1 cellular context compared by ENCODE assay signal in the genomic region with DNA sequence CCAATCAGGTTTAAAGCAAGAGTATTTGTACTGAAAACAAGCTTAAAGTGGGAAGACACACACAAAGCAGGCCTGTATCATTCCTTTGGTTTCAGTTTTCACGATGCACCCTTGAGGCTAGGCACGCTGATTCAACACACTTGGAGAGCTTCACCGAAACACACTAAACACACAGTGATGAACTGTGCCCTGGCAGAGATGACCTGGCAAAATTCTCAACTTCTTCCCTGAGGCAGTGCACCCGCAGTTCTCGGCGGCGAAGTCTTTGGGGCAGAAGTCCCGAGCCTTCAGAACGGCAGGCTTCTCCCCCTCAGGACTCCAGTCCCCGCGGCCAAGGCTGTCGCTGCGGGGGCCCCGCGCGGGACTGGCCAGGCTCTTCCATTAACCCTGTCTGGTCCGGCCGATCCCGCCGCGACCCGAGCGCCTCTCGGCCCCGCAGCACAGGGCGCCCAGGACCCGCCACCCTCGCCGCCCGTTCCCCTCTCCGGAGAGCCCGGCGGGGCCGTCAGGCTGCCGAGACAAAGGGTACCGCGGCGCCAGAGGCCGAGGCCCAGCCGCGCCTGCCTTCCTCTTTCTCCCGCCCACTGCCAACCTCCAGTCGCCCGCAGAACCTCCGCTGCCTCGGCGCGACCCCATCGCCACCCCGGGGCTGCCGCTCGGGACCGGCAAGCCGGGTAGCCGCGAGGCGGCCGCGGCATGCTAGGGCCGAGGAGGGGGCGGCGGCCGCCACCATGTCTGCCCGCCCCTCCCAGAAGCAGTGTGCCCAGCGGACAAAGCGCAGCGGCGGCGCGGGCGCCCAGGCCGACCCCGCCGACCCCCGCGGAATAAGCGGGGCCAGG.
TF ChIP-seq lines count a peak whose summit lies in the region.

No MANE protein-coding gene starts in this region.

TF ChIP-seq in HepG2, 621 proteins besides CTCF, POLR2A, EP300 and RAD21 (continued from another document and continues in another):
- TF ChIP-seq NR2F1 (CRISPR knock-in tag; IDR thresholded peaks at IDR 0.05) (peak in 1 of 2 experiments; percentile 24; a peak in 2 of 4 replicates), NPAS2 (CRISPR knock-in tag; IDR thresholded peaks at IDR 0.05; ENCODE audit: borderline replicate concordance) (no peak), SIX1 (CRISPR knock-in tag; IDR thresholded peaks at IDR 0.05; ENCODE audit: borderline replicate concordance) (peak; percentile 84), SNAPC5 (CRISPR knock-in tag; IDR thresholded peaks at IDR 0.05; ENCODE audit: borderline replicate concordance) (no peak), HMG20B (CRISPR knock-in tag; conservative IDR thresholded peaks at IDR 0.05) (peak; percentile 33; the same call in 1 of the 2 replicates), EED (CRISPR knock-in tag; IDR thresholded peaks at IDR 0.05) (no peak), SETDB1 (CRISPR knock-in tag; IDR thresholded peaks at IDR 0.05; ENCODE audit: borderline replicate concordance) (no peak), ZNF780A (CRISPR knock-in tag; IDR thresholded peaks at IDR 0.05) (0 out of 2 replicates have a peak, but pooled peaks have one; percentile 67), MXI1 (IDR thresholded peaks at IDR 0.05; ENCODE audit: borderline replicate concordance, low read depth, low read length) (no peak), ZFP36L2 (CRISPR knock-in tag; IDR thresholded peaks at IDR 0.05) (peak; percentile 62; the same call in 1 of the 2 replicates), E2F1 (CRISPR knock-in tag; IDR thresholded peaks at IDR 0.05) (no peak; the same call in 1 of the 2 replicates), SMC3 (IDR thresholded peaks at IDR 0.05; ENCODE audit: low read length) (no peak), ZNF776 (CRISPR knock-in tag; IDR thresholded peaks at IDR 0.05) (peak; percentile 16; the same call in 1 of the 2 replicates), NFE2L2 (IDR thresholded peaks at IDR 0.05; ENCODE audit: low read length) (peak; percentile 48; the same call in 1 of the 2 replicates), ZSCAN5A (CRISPR knock-in tag; IDR thresholded peaks at IDR 0.05; ENCODE audit: borderline replicate concordance) (no peak), CREM (IDR thresholded peaks at IDR 0.05) (0 out of 2 replicates have a peak, but pooled peaks have one; percentile 22), CREM (CRISPR knock-in tag; IDR thresholded peaks at IDR 0.05) (no peak), ZNF761 (CRISPR knock-in tag; conservative IDR thresholded peaks at IDR 0.05) (no peak; the same call in 1 of the 2 replicates), JDP2 (CRISPR knock-in tag; IDR thresholded peaks at IDR 0.05; ENCODE audit: borderline replicate concordance) (no peak), MTF1 (CRISPR knock-in tag; IDR thresholded peaks at IDR 0.05) (0 out of 2 replicates have a peak, but pooled peaks have one; percentile 25), ZNF530 (CRISPR knock-in tag; IDR thresholded peaks at IDR 0.05; ENCODE audit: low read depth) (no peak), ZBTB1 (CRISPR knock-in tag; IDR thresholded peaks at IDR 0.05; ENCODE audit: borderline replicate concordance) (no peak), ZNF383 (CRISPR knock-in tag; IDR thresholded peaks at IDR 0.05; ENCODE audit: borderline replicate concordance) (no peak), GATAD2A (CRISPR knock-in tag; IDR thresholded peaks at IDR 0.05) (peak; percentile 41; the same call in 1 of the 2 replicates)
- TF ChIP-seq, protein P1, sequence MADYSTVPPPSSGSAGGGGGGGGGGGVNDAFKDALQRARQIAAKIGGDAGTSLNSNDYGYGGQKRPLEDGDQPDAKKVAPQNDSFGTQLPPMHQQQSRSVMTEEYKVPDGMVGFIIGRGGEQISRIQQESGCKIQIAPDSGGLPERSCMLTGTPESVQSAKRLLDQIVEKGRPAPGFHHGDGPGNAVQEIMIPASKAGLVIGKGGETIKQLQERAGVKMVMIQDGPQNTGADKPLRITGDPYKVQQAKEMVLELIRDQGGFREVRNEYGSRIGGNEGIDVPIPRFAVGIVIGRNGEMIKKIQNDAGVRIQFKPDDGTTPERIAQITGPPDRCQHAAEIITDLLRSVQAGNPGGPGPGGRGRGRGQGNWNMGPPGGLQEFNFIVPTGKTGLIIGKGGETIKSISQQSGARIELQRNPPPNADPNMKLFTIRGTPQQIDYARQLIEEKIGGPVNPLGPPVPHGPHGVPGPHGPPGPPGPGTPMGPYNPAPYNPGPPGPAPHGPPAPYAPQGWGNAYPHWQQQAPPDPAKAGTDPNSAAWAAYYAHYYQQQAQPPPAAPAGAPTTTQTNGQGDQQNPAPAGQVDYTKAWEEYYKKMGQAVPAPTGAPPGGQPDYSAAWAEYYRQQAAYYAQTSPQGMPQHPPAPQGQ (CRISPR knock-in tag; IDR thresholded peaks at IDR 0.05; ENCODE audit: borderline replicate concordance), result no peak
- TF ChIP-seq, protein P2, sequence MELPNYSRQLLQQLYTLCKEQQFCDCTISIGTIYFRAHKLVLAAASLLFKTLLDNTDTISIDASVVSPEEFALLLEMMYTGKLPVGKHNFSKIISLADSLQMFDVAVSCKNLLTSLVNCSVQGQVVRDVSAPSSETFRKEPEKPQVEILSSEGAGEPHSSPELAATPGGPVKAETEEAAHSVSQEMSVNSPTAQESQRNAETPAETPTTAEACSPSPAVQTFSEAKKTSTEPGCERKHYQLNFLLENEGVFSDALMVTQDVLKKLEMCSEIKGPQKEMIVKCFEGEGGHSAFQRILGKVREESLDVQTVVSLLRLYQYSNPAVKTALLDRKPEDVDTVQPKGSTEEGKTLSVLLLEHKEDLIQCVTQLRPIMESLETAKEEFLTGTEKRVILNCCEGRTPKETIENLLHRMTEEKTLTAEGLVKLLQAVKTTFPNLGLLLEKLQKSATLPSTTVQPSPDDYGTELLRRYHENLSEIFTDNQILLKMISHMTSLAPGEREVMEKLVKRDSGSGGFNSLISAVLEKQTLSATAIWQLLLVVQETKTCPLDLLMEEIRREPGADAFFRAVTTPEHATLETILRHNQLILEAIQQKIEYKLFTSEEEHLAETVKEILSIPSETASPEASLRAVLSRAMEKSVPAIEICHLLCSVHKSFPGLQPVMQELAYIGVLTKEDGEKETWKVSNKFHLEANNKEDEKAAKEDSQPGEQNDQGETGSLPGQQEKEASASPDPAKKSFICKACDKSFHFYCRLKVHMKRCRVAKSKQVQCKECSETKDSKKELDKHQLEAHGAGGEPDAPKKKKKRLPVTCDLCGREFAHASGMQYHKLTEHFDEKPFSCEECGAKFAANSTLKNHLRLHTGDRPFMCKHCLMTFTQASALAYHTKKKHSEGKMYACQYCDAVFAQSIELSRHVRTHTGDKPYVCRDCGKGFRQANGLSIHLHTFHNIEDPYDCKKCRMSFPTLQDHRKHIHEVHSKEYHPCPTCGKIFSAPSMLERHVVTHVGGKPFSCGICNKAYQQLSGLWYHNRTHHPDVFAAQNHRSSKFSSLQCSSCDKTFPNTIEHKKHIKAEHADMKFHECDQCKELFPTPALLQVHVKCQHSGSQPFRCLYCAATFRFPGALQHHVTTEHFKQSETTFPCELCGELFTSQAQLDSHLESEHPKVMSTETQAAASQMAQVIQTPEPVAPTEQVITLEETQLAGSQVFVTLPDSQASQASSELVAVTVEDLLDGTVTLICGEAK (IDR thresholded peaks at IDR 0.05), result no peak
- TF ChIP-seq, protein P2 (CRISPR knock-in tag; IDR thresholded peaks at IDR 0.05), result 0 out of 2 replicates have a peak, but pooled peaks have one; percentile 3
- TF ChIP-seq, protein P3, sequence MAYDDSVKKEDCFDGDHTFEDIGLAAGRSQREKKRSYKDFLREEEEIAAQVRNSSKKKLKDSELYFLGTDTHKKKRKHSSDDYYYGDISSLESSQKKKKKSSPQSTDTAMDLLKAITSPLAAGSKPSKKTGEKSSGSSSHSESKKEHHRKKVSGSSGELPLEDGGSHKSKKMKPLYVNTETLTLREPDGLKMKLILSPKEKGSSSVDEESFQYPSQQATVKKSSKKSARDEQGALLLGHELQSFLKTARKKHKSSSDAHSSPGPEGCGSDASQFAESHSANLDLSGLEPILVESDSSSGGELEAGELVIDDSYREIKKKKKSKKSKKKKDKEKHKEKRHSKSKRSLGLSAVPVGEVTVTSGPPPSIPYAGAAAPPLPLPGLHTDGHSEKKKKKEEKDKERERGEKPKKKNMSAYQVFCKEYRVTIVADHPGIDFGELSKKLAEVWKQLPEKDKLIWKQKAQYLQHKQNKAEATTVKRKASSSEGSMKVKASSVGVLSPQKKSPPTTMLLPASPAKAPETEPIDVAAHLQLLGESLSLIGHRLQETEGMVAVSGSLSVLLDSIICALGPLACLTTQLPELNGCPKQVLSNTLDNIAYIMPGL (CRISPR knock-in tag; IDR thresholded peaks at IDR 0.05; ENCODE audit: borderline replicate concordance in 1 of 2, low read depth in 1 of 2), result peak; percentile 3 to 66; a peak in 2 of 4 replicates
- TF ChIP-seq, protein P4, sequence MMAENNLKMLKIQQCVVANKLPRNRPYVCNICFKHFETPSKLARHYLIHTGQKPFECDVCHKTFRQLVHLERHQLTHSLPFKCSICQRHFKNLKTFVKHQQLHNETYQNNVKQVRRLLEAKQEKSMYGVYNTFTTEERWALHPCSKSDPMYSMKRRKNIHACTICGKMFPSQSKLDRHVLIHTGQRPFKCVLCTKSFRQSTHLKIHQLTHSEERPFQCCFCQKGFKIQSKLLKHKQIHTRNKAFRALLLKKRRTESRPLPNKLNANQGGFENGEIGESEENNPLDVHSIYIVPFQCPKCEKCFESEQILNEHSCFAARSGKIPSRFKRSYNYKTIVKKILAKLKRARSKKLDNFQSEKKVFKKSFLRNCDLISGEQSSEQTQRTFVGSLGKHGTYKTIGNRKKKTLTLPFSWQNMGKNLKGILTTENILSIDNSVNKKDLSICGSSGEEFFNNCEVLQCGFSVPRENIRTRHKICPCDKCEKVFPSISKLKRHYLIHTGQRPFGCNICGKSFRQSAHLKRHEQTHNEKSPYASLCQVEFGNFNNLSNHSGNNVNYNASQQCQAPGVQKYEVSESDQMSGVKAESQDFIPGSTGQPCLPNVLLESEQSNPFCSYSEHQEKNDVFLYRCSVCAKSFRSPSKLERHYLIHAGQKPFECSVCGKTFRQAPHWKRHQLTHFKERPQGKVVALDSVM (CRISPR knock-in tag; IDR thresholded peaks at IDR 0.05), result no peak
